In genomic region chrX:9517062-9517461, GRCh38 we compare ENCODE assay signal across 26 cellular contexts.
"Had no signal": no experiment of that assay in that cellular context is flagged by ENCODE, and none has a peak within 500 bp of the region (broad histone marks: within the 10 kb centered on the region; RNA-seq: fewer than 3 reads in every experiment).

No MANE protein-coding gene starts in this region.

- H3K27ac ChIP-seq: brain microvascular endothelial cell, epithelial cell of prostate, left lung, pancreas, right atrium auricular region, testis, vagina had no signal

- H3K36me3 ChIP-seq: brain microvascular endothelial cell, left lung, pancreas, right atrium auricular region, spleen, vagina had no signal

- H3K9me3 Mint-ChIP-seq: activated T-cell treated with anti-CD3 and anti-CD28 coated beads, Interleukin-2, amount 50 U/mL, for 4 hours; activated T-helper 17 cell treated with anti-CD3 and anti-CD28 coated beads, Interleukin-2, amount 50 U/mL, for 72 hours; dendritic cell treated with granulocyte-macrophage colony-stimulating factor and Interleukin-4, amounts not matched to agents 40 ng/mL and 50 ng/mL, for 4 days; WTC11 had no signal

- DNase-seq: activated CD4-positive, alpha-beta T cell treated with anti-CD3 and anti-CD28 coated beads, Interleukin-2, amount 50 U/mL, for 1 hour; activated CD8-positive, alpha-beta T cell treated with anti-CD3 and anti-CD28 coated beads for 36 hours; activated gamma-delta T cell treated with Interleukin-2 at 50 U/mL for 16 hours; activated naive CD4-positive, alpha-beta T cell treated with anti-CD3 and anti-CD28 coated beads, Interleukin-2, amount 50 U/mL, for 16 hours; activated T-cell treated with anti-CD3 and anti-CD28 coated beads, Interleukin-2, amount 50 U/mL, for 4 hours; amniotic stem cell; brain microvascular endothelial cell; central memory CD4-positive, alpha-beta T cell; kidney glomerular epithelial cell; left lung; mucosa of descending colon; nucleus accumbens; pancreas; spleen; stimulated activated CD4-positive, alpha-beta T cell treated with anti-CD3 and anti-CD28 coated beads, Interleukin-4, amount 100 ng/mL, for 1 hour; stimulated activated naive CD8-positive, alpha-beta T cell treated with anti-CD3 and anti-CD28 coated beads, Interleukin-15, Interleukin-2, amounts not matched to agents 100 U/mL and 50 U/mL, for 24 hours; testis; trophoblast cell had no signal

- H3K9me3 ChIP-seq: left lung, mucosa of descending colon, pancreas, right atrium auricular region, spleen, testis, vagina had no signal

- ATAC-seq: activated CD8-positive, alpha-beta T cell treated with anti-CD3 and anti-CD28 coated beads for 36 hours; activated T-cell treated with anti-CD3 and anti-CD28 coated beads, Interleukin-2, amount 50 U/mL, for 4 hours; activated T-helper 17 cell treated with anti-CD3 and anti-CD28 coated beads, Interleukin-2, amount 50 U/mL, for 72 hours; left lung; mucosa of descending colon; stimulated activated naive CD8-positive, alpha-beta T cell treated with anti-CD3 and anti-CD28 coated beads, Interleukin-15, Interleukin-2, amounts not matched to agents 100 U/mL and 50 U/mL, for 24 hours; WTC11 had no signal

- H3K27ac Mint-ChIP-seq: activated CD8-positive, alpha-beta T cell treated with anti-CD3 and anti-CD28 coated beads for 36 hours; activated T-helper 17 cell treated with anti-CD3 and anti-CD28 coated beads, Interleukin-2, amount 50 U/mL, for 72 hours; dendritic cell treated with granulocyte-macrophage colony-stimulating factor and Interleukin-4, amounts not matched to agents 40 ng/mL and 50 ng/mL, for 4 days; WTC11 had no signal

- H3K27me3 Mint-ChIP-seq: activated CD8-positive, alpha-beta T cell treated with anti-CD3 and anti-CD28 coated beads for 36 hours; activated T-helper 17 cell treated with anti-CD3 and anti-CD28 coated beads, Interleukin-2, amount 50 U/mL, for 72 hours; dendritic cell treated with granulocyte-macrophage colony-stimulating factor and Interleukin-4, amounts not matched to agents 40 ng/mL and 50 ng/mL, for 4 days had no signal

- H3K27me3 ChIP-seq: brain microvascular endothelial cell, left lung, pancreas, right atrium auricular region, spleen, testis, vagina had no signal

- H3K4me3 ChIP-seq: left lung, lung, mucosa of descending colon, pancreas, right atrium auricular region, spleen, testis, vagina had no signal

- H3K4me3 Mint-ChIP-seq: activated CD8-positive, alpha-beta T cell treated with anti-CD3 and anti-CD28 coated beads for 36 hours; activated T-cell treated with anti-CD3 and anti-CD28 coated beads, Interleukin-2, amount 50 U/mL, for 4 hours; activated T-helper 17 cell treated with anti-CD3 and anti-CD28 coated beads, Interleukin-2, amount 50 U/mL, for 72 hours; dendritic cell treated with granulocyte-macrophage colony-stimulating factor and Interleukin-4, amounts not matched to agents 40 ng/mL and 50 ng/mL, for 4 days; neural crest cell; WTC11 had no signal

- H3K4me1 ChIP-seq: pancreas, right atrium auricular region had no signal
